In genomic region chr5:108222011-108222410, GRCh38 we compare ENCODE assay signal across 33 cellular contexts.
"Had no signal": no experiment of that assay in that cellular context is flagged by ENCODE, and none has a peak within 500 bp of the region (broad histone marks: within the 10 kb centered on the region; RNA-seq: fewer than 3 reads in every experiment).

No MANE protein-coding gene starts in this region.

- H3K4me1 ChIP-seq: adrenal gland, body of pancreas, breast epithelium had no signal

- H3K27ac ChIP-seq: adrenal gland, body of pancreas, brain microvascular endothelial cell, breast epithelium, VCaP had no signal

- H3K27me3 ChIP-seq: adrenal gland, body of pancreas, brain microvascular endothelial cell, breast epithelium had no signal

- H3K4me3 ChIP-seq: adrenal gland, body of pancreas, breast epithelium had no signal

- ATAC-seq: activated CD8-positive, alpha-beta T cell treated with anti-CD3 and anti-CD28 coated beads for 36 hours; activated naive CD4-positive, alpha-beta T cell treated with anti-CD3 and anti-CD28 coated beads, Interleukin-2, amount 50 U/mL, for 72 hours; activated T-cell treated with anti-CD3 and anti-CD28 coated beads, Interleukin-2, amount 50 U/mL, for 4 hours; activated T-cell treated with anti-CD3 and anti-CD28 coated beads, Interleukin-2, amount 50 U/mL, for 72 hours; activated T-helper 17 cell treated with anti-CD3 and anti-CD28 coated beads, Interleukin-2, amount 50 U/mL, for 72 hours; body of pancreas had no signal

- FAIRE-seq: astrocyte, TTC549 had no signal

- DNase-seq: activated B cell treated with CpG ODN at 0.5 μM for 24 hours; activated CD4-positive, alpha-beta memory T cell treated with anti-CD3 and anti-CD28 coated beads for 36 hours; activated CD4-positive, alpha-beta T cell treated with anti-CD3 and anti-CD28 coated beads for 4 hours; activated CD4-positive, alpha-beta T cell treated with anti-CD3 and anti-CD28 coated beads, Interleukin-2, amount 10 ng/mL, durations not matched to agents 24 days and 14 days; activated CD4-positive, alpha-beta T cell treated with anti-CD3 and anti-CD28 coated beads, Interleukin-2, amount 50 U/mL, for 1 hour; activated CD4-positive, alpha-beta T cell treated with anti-CD3 and anti-CD28 coated beads, Interleukin-2, amount 50 U/mL, for 4 hours; activated CD4-positive, CD25-positive, alpha-beta regulatory T cell treated with anti-CD3 and anti-CD28 coated beads, Interleukin-2, amount 50 U/mL, for 72 hours; activated CD8-positive, alpha-beta memory T cell treated with anti-CD3 and anti-CD28 coated beads, Interleukin-2, amount 50 U/mL, for 4 hours; activated CD8-positive, alpha-beta T cell treated with anti-CD3 and anti-CD28 coated beads for 36 hours; activated effector memory CD4-positive, alpha-beta T cell treated with anti-CD3 and anti-CD28 coated beads, Interleukin-2, amount 50 U/mL, for 16 hours; activated gamma-delta T cell treated with Interleukin-2 at 50 U/mL for 16 hours; activated naive CD4-positive, alpha-beta T cell; activated naive CD4-positive, alpha-beta T cell treated with anti-CD3 and anti-CD28 coated beads for 36 hours; activated naive CD4-positive, alpha-beta T cell treated with anti-CD3 and anti-CD28 coated beads, Interleukin-2, amount 50 U/mL, for 16 hours; activated naive CD8-positive, alpha-beta T cell treated with anti-CD3 and anti-CD28 coated beads for 36 hours; activated T-cell treated with anti-CD3 and anti-CD28 coated beads for 4 hours; activated T-cell treated with anti-CD3 and anti-CD28 coated beads, Interleukin-2, amount 50 U/mL, for 1 hour; activated T-cell treated with anti-CD3 and anti-CD28 coated beads, Interleukin-2, amount 50 U/mL, for 4 hours; activated T-cell treated with anti-CD3 and anti-CD28 coated beads, Interleukin-2, amount 50 U/mL, for 72 hours; adrenal gland; amniotic stem cell; aorta; body of pancreas; brain microvascular endothelial cell; central memory CD4-positive, alpha-beta T cell; T-helper 2 cell; T-helper 9 cell had no signal

- H3K9me3 ChIP-seq: adrenal gland, body of pancreas, breast epithelium had no signal

- H3K36me3 ChIP-seq: adrenal gland, brain microvascular endothelial cell, breast epithelium had no signal
